ENCODE assay signal across 8 cellular contexts in genomic region chr6:144582939-144583613, GRCh38.
DNase-seq lines count a peak whose midpoint lies in the region; ATAC-seq lines count a peak whose summit lies in the region.

No MANE protein-coding gene starts in this region.

- H3K9ac ChIP-seq in BLaER1 treated with 17β-estradiol and CSF1 and Interleukin-3, amounts not matched to agents 10 nM and 100 nM, result peak overlapping the region; percentile 18 to 72 (median 43); a peak in 20 of 22 replicates

- peak overlapping the region; percentile 18 to 60 (median 44); a peak in 19 of 20 replicates for H3K4me3 ChIP-seq in BLaER1 treated with 17β-estradiol and CSF1 and Interleukin-3, amounts not matched to agents 10 nM and 100 nM

- H3K36me3 ChIP-seq in BLaER1 treated with 17β-estradiol and CSF1 and Interleukin-3, amounts not matched to agents 10 nM and 100 nM, result peaks cover 18 to 50% (median 34%) of the 10 kb centered on the region in 11 experiments

- in situ Hi-C loops in G401 (cut with HindIII; ENCODE audit: low sequenced_read_pairs), result no loop called here

- H3K4me1 ChIP-seq in BLaER1 treated with 17β-estradiol and CSF1 and Interleukin-3, amounts not matched to agents 10 nM and 100 nM, result peaks cover 36 to 73% (median 54%) of the 10 kb centered on the region in 10 experiments

- peak; percentile 19 for DNase-seq in SHP77 treated with DMSO at 0.1 percent for 48 hours (lab: John Stamatoyannopoulos, UW)
- DNase-seq in amniotic epithelial cell (ENCODE audit: low read depth), result peak; percentile 29
- peak; percentile 36 for DNase-seq in iris pigment epithelial cell (ENCODE audit: low read depth)
- DNase-seq in stimulated activated CD4-positive, alpha-beta T cell treated with anti-CD3 and anti-CD28 coated beads, Interleukin-4, amount 100 ng/mL, for 1 hour, result peak; percentile 33
- DNase-seq in G401 (ENCODE audit: low spot score), result no peak

- H4K20me1 ChIP-seq in BLaER1 treated with 17β-estradiol and CSF1 and Interleukin-3, amounts not matched to agents 10 nM and 100 nM, result peaks cover 14 to 54% (median 24%) of the 10 kb centered on the region in 11 experiments; a peak in 19 of 22 replicates

- H3K4me2 ChIP-seq in BLaER1 treated with 17β-estradiol and CSF1 and Interleukin-3, amounts not matched to agents 10 nM and 100 nM, result peak overlapping the region; percentile 74 to 91 (median 80)

- no peaks in the 10 kb centered on the region for H3K27me3 ChIP-seq in BLaER1 treated with 17β-estradiol and CSF1 and Interleukin-3, amounts not matched to agents 10 nM and 100 nM

- H3K9me3 ChIP-seq in BLaER1 treated with 17β-estradiol and CSF1 and Interleukin-3, amounts not matched to agents 10 nM and 100 nM (replicated peaks in 1 of 11), result no peaks in the 10 kb centered on the region

- peak; percentile 79 for ATAC-seq in GM19328 (IDR thresholded peaks at IDR 0.05; ENCODE audit: unreplicated experiment)
- peak; percentile 93 for ATAC-seq in HG03354 (IDR thresholded peaks at IDR 0.05; ENCODE audit: poor library complexity, severe bottlenecking, unreplicated experiment)

- peak overlapping the region in 9 of 11 experiments; percentile 36 to 65 (median 60); a peak in 17 of 22 replicates for H3K27ac ChIP-seq in BLaER1 treated with 17β-estradiol and CSF1 and Interleukin-3, amounts not matched to agents 10 nM and 100 nM
